ENCODE assay signal across 3 cellular contexts in the genomic region with DNA sequence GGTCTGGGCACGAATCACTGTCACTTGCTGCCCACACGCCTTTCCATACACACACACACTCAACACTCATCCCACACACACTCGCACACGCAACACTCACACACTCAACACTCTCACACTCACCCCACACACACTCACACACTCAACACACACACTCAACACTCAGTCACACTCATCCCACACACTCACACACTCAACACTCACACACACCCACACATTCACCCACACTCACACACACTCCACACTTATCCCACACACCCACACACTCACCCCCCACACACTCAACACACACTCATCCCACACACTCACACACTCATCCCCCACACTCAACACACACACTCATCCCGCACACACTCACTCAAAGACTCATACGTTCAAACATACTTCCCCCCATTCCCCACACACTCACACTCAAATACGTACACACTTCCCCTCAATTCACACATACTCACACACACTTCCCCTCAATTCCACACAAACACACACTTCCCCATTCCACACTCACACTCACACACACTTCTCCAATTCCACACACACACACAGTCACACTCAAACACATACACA.
A peak's percentile ranks its signal among the peaks of the same experiment; 100 is the strongest.
TF ChIP-seq lines count a peak whose summit lies in the region.

No MANE protein-coding gene starts in this region.

TF ChIP-seq in GM12891, 5 proteins besides CTCF, POLR2A, EP300 and RAD21:
- TF ChIP-seq PAX5 (IDR thresholded peaks at IDR 0.05; ENCODE audit: insufficient read depth, low read length, severe bottlenecking) (no peak), POU2F2 (IDR thresholded peaks at IDR 0.05; ENCODE audit: low read depth, low read length) (no peak), POLR2AphosphoS5 (IDR thresholded peaks at IDR 0.05; ENCODE audit: low read depth, low read length) (no peak), TAF1 (IDR thresholded peaks at IDR 0.05; ENCODE audit: low read depth, low read length) (no peak), SPI1 (IDR thresholded peaks at IDR 0.05; ENCODE audit: low read depth, low read length) (no peak)

TF ChIP-seq in IMR-90, 13 proteins besides CTCF, POLR2A, EP300 and RAD21:
- TF ChIP-seq, protein P1, sequence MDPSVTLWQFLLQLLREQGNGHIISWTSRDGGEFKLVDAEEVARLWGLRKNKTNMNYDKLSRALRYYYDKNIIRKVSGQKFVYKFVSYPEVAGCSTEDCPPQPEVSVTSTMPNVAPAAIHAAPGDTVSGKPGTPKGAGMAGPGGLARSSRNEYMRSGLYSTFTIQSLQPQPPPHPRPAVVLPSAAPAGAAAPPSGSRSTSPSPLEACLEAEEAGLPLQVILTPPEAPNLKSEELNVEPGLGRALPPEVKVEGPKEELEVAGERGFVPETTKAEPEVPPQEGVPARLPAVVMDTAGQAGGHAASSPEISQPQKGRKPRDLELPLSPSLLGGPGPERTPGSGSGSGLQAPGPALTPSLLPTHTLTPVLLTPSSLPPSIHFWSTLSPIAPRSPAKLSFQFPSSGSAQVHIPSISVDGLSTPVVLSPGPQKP (IDR thresholded peaks at IDR 0.05; ENCODE audit: borderline replicate concordance, low read depth, low read length): no peak
- TF ChIP-seq CHD1 (IDR thresholded peaks at IDR 0.05; ENCODE audit: low read depth, low read length): no peak

TF ChIP-seq in K562, 482 proteins besides CTCF, POLR2A, EP300 and RAD21:
- TF ChIP-seq CREBBP (IDR thresholded peaks at IDR 0.05; ENCODE audit: low read depth, low read length) (peak; percentile 15), KLF10 (CRISPR knock-in tag; IDR thresholded peaks at IDR 0.05) (no peak), FOXP1 (CRISPR knock-in tag; IDR thresholded peaks at IDR 0.05) (no peak), TRIM24 (IDR thresholded peaks at IDR 0.05) (0 out of 4 replicates have a peak, but pooled peaks of 1 of the 2 experiments have one; percentile 8), TRIM28 (IDR thresholded peaks at IDR 0.05) (no peak), HNRNPH1 (optimal IDR thresholded peaks at IDR 0.05; ENCODE audit: low read depth, low read length) (no peak), ZNF583 (CRISPR knock-in tag; IDR thresholded peaks at IDR 0.05) (no peak), RCOR1 (IDR thresholded peaks at IDR 0.05; ENCODE audit: borderline replicate concordance in 1 of 2, low read depth in 2 of 2, low read length in 2 of 2) (no peak), FUS (optimal IDR thresholded peaks at IDR 0.05; ENCODE audit: low read depth, low read length) (no peak), ETV5 (CRISPR knock-in tag; IDR thresholded peaks at IDR 0.05; ENCODE audit: low read depth) (no peak), EGR1 (conservative IDR thresholded peaks at IDR 0.05) (peak; percentile 29), HNRNPLL (IDR thresholded peaks at IDR 0.05; ENCODE audit: low read depth, low read length, poor library complexity, severe bottlenecking) (no peak), ZSCAN29 (IDR thresholded peaks at IDR 0.05) (no peak), FOS (IDR thresholded peaks at IDR 0.05; ENCODE audit: extremely low read depth, insufficient read length) (no peak), TAF7 (tag; IDR thresholded peaks at IDR 0.05) (no peak)
- TF ChIP-seq, protein P2, sequence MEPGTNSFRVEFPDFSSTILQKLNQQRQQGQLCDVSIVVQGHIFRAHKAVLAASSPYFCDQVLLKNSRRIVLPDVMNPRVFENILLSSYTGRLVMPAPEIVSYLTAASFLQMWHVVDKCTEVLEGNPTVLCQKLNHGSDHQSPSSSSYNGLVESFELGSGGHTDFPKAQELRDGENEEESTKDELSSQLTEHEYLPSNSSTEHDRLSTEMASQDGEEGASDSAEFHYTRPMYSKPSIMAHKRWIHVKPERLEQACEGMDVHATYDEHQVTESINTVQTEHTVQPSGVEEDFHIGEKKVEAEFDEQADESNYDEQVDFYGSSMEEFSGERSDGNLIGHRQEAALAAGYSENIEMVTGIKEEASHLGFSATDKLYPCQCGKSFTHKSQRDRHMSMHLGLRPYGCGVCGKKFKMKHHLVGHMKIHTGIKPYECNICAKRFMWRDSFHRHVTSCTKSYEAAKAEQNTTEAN (CRISPR knock-in tag; IDR thresholded peaks at IDR 0.05): peak; percentile 90; the same call in 1 of the 2 replicates
- TF ChIP-seq, protein P3, sequence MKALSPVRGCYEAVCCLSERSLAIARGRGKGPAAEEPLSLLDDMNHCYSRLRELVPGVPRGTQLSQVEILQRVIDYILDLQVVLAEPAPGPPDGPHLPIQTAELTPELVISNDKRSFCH (CRISPR knock-in tag; IDR thresholded peaks at IDR 0.05): no peak
- TF ChIP-seq, protein P3 (tag; IDR thresholded peaks at IDR 0.05): no peak
